In the genomic region with DNA sequence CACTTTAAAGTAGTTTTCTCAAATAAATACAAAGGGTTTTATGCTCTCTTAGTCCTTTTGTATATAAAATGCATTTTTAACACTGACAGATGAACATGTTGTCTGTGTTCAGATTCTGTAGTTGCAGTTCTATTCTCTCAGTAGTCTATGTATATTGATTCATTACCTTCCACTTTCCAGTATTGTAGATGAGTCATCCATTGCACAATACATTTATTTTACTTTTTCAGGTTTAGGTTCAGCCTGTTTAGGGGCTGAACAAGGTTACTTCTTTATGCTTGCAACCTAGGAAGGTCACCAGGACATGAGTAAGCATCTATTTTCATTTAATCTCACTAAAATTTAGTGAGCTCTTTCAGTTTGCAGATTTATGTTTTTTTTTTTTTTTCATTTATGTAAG, we compare ENCODE assay signal across 19 cellular contexts.
DNase-seq lines count a peak whose midpoint lies in the region; ATAC-seq, FAIRE-seq and TF ChIP-seq lines count a peak whose summit lies in the region.
"Had no signal": no experiment of that assay in that cellular context is flagged by ENCODE, and none has a peak within 500 bp of the region (broad histone marks: within the 10 kb centered on the region; RNA-seq: fewer than 3 reads in every experiment).

No MANE protein-coding gene starts in this region.

- H3K4me1 ChIP-seq in mammary epithelial cell (ENCODE audit: insufficient read depth, low read length) (no peaks in the 10 kb centered on the region), endothelial cell of umbilical vein (ENCODE audit: control insufficient read depth, extremely low read depth, insufficient read depth, low read length) (no peaks in the 10 kb centered on the region)

- H3K4me2 ChIP-seq in mammary epithelial cell (ENCODE audit: insufficient read depth, low read depth, low read length), result no peak overlapping the region
- H3K4me2 ChIP-seq in endothelial cell of umbilical vein (ENCODE audit: insufficient read depth, low read length), result no peak overlapping the region

- H3K36me3 Mint-ChIP-seq in MCF 10A (ENCODE audit: insufficient read depth, unreplicated experiment), result no peaks in the 10 kb centered on the region

- no peaks in the 10 kb centered on the region for H4K20me1 ChIP-seq in mammary epithelial cell (ENCODE audit: insufficient read depth, low read length)
- H4K20me1 ChIP-seq in endothelial cell of umbilical vein (replicated peaks; ENCODE audit: control insufficient read depth, extremely low read depth, insufficient read depth, low read length), result no peaks in the 10 kb centered on the region

- POLR2A ChIA-PET in MCF 10A (lab: Yijun Ruan, JAX) (no interaction called here), RWPE1 (lab: Yijun Ruan, JAX; ENCODE audit: low non-redundant PET) (no interaction called here), endothelial cell of umbilical vein (lab: Charles Lee) (no interaction called here)

- intact Hi-C loops in MCF 10A (cut with micrococcal nuclease), result no loop called here
- intact Hi-C loops in mammary epithelial cell (cut with micrococcal nuclease), result no loop called here
- intact Hi-C loops in endothelial cell of umbilical vein (cut with micrococcal nuclease), result no loop called here

- TF ChIP-seq POLR2A in endothelial cell of umbilical vein (IDR thresholded peaks at IDR 0.05; ENCODE audit: low read depth, low read length), result no peak
- TF ChIP-seq POLR2A in GM12892 (IDR thresholded peaks at IDR 0.05; ENCODE audit: low read depth, low read length), result no peak

- no peak overlapping the region for H3K4me3 ChIP-seq in mammary epithelial cell (replicated peaks in 1 of 3; ENCODE audit: insufficient read depth in 1 of 3, low read depth in 2 of 3, low read length in 3 of 3)
- no peak overlapping the region for H3K4me3 ChIP-seq in endothelial cell of umbilical vein (replicated peaks in 1 of 3; ENCODE audit: insufficient read depth in 1 of 3, low read depth in 1 of 3, low read length in 3 of 3)
- H3K4me3 ChIP-seq: K562 had no signal

- H3K79me2 ChIP-seq in mammary epithelial cell (ENCODE audit: insufficient read depth, low read length) (no peaks in the 10 kb centered on the region), endothelial cell of umbilical vein (ENCODE audit: control insufficient read depth, insufficient read depth, low read length) (no peaks in the 10 kb centered on the region)

- H3K9me1 ChIP-seq in endothelial cell of umbilical vein (replicated peaks; ENCODE audit: control insufficient read depth, extremely low read depth, insufficient read depth, low read length), result no peaks in the 10 kb centered on the region

- H3K9me3 ChIP-seq in mammary epithelial cell (replicated peaks; ENCODE audit: insufficient read depth, low read length), result no peaks in the 10 kb centered on the region
- H3K9me3 ChIP-seq in endothelial cell of umbilical vein (replicated peaks; ENCODE audit: control insufficient read depth, insufficient read depth, low read length), result no peaks in the 10 kb centered on the region

- no peaks in the 10 kb centered on the region for H3K9me3 Mint-ChIP-seq in MCF 10A (ENCODE audit: unreplicated experiment)

- H3K27ac ChIP-seq in mammary epithelial cell (ENCODE audit: insufficient read depth, low read depth, low read length) (no peak overlapping the region), RWPE1 (no peak overlapping the region), endothelial cell of umbilical vein (ENCODE audit: insufficient read depth, low read depth, low read length) (no peak overlapping the region)

- H3K4me3 Mint-ChIP-seq in MCF 10A (ENCODE audit: unreplicated experiment), result no peak overlapping the region
- H3K4me3 Mint-ChIP-seq: B cell had no signal

- no peak for TF ChIP-seq CTCF in MCF 10A (IDR thresholded peaks at IDR 0.05; ENCODE audit: unreplicated experiment)
- TF ChIP-seq CTCF in mammary epithelial cell (conservative IDR thresholded peaks at IDR 0.05 in 1 of 2, IDR thresholded peaks at IDR 0.05 in 1 of 2; ENCODE audit: extremely low read depth in 1 of 2, insufficient read depth in 1 of 2, low read depth in 1 of 2, low read length in 2 of 2), result no peak
- TF ChIP-seq CTCF in RWPE1 (conservative IDR thresholded peaks at IDR 0.05; ENCODE audit: low read depth), result no peak
- no peak for TF ChIP-seq CTCF in endothelial cell of umbilical vein (IDR thresholded peaks at IDR 0.05; ENCODE audit: extremely low read depth in 1 of 2, insufficient read depth in 1 of 2, low read depth in 1 of 2, low read length in 2 of 2)

- H3K9ac ChIP-seq in mammary epithelial cell (ENCODE audit: insufficient read depth, low read length), result no peak overlapping the region
- H3K9ac ChIP-seq in endothelial cell of umbilical vein (replicated peaks; ENCODE audit: extremely low read depth, insufficient read depth, low read length), result no peak overlapping the region

- FAIRE-seq in endothelial cell of umbilical vein (lab: Jason Lieb, UNC) (no peak), GM12892 (lab: Jason Lieb, UNC) (no peak)
- FAIRE-seq: GM19239, K562 had no signal

- no peak for ATAC-seq in HG03457 (IDR thresholded peaks at IDR 0.05; ENCODE audit: unreplicated experiment)
- ATAC-seq: K562, Panc1, Right ventricle myocardium inferior had no signal

- H3K27ac Mint-ChIP-seq in MCF 10A (ENCODE audit: low read depth, unreplicated experiment), result no peak overlapping the region
- H3K27ac Mint-ChIP-seq: B cell had no signal

- DNase-seq in MCF 10A (ENCODE audit: unreplicated experiment), result peak; percentile 37
- no peak for DNase-seq in mammary epithelial cell
- peak; percentile 43 for DNase-seq in RWPE1 (ENCODE audit: low spot score)
- no peak for DNase-seq in endothelial cell of umbilical vein (ENCODE audit: low read depth, low spot score)
- peak; percentile 27 for DNase-seq in iris pigment epithelial cell (ENCODE audit: low read depth)
- no peak for DNase-seq in SHP77 treated with DMSO at 0.1 percent for 48 hours (lab: John Stamatoyannopoulos, UW)
- no peak for DNase-seq in GM12892 (ENCODE audit: insufficient read length)
- DNase-seq: DMS79 treated with DMSO at 0.1 percent for 48 hours, GOT3, NCI-H1436 treated with DMSO at 0.1 percent for 48 hours, NCI-H2029, NCI-H345, NCI-H526 had no signal

- H3K27me3 Mint-ChIP-seq in MCF 10A (ENCODE audit: insufficient read depth, unreplicated experiment), result no peaks in the 10 kb centered on the region
- H3K27me3 Mint-ChIP-seq: B cell had no signal

- peaks cover 10% of the 10 kb centered on the region for H3K4me1 Mint-ChIP-seq in MCF 10A (ENCODE audit: insufficient read depth, unreplicated experiment)
- H3K4me1 Mint-ChIP-seq: B cell had no signal

- no peak overlapping the region for H2AFZ ChIP-seq in mammary epithelial cell (ENCODE audit: low read depth, low read length)
- H2AFZ ChIP-seq in endothelial cell of umbilical vein (ENCODE audit: low read depth, low read length), result no peak overlapping the region

- BruUV-seq in MCF 10A (replicated peaks; lab: Mats Ljungman, UMichigan), result no TSS peak
- BruUV-seq in mammary epithelial cell (replicated peaks; lab: Mats Ljungman, UMichigan), result no TSS peak
- no TSS peak for BruUV-seq in endothelial cell of umbilical vein (replicated peaks; lab: Mats Ljungman, UMichigan)

- H3K36me3 ChIP-seq in mammary epithelial cell (ENCODE audit: insufficient read depth, low read length) (no peaks in the 10 kb centered on the region), endothelial cell of umbilical vein (ENCODE audit: control insufficient read depth in 2 of 2, extremely low read depth in 1 of 2, insufficient read depth in 2 of 2, low read length in 2 of 2) (no peaks in the 10 kb centered on the region)

- CTCF ChIA-PET in MCF 10A (lab: Yijun Ruan, JAX) (interaction anchor here (0.6 kb wide), 1 partner anchor 517 kb away, joined by 4 read pairs; no protein-coding TSS in a partner anchor), mammary epithelial cell (lab: Charles Lee; ENCODE audit: low non-redundant PET) (no interaction called here), RWPE1 (lab: Yijun Ruan, JAX) (interaction anchor here (0.6 kb wide), 1 partner anchor 41 kb away, joined by 5 read pairs; no protein-coding TSS in a partner anchor), endothelial cell of umbilical vein (lab: Charles Lee) (interaction anchor here (1.1 kb wide), 1 partner anchor 31 kb away, joined by 3 read pairs; no protein-coding TSS in a partner anchor)

- no peaks in the 10 kb centered on the region for H3K27me3 ChIP-seq in mammary epithelial cell (ENCODE audit: insufficient read depth, low read length)
- H3K27me3 ChIP-seq in endothelial cell of umbilical vein (ENCODE audit: control insufficient read depth in 2 of 2, insufficient read depth in 2 of 2, low read length in 2 of 2), result no peaks in the 10 kb centered on the region

- dilution Hi-C loops in mammary epithelial cell (cut with HindIII; ENCODE audit: low sequenced_read_pairs) (no loop called here), endothelial cell of umbilical vein (cut with MboI; ENCODE audit: extremely low pct_ligation_motif_present, low sequenced_read_pairs) (no loop called here)

- in situ Hi-C loops in mammary epithelial cell (cut with MboI; ENCODE audit: low sequenced_read_pairs in 2 of 2), result no loop called here

TF ChIP-seq in endothelial cell of umbilical vein, 7 proteins besides CTCF, POLR2A, EP300 and RAD21:
- TF ChIP-seq FOS (IDR thresholded peaks at IDR 0.05; ENCODE audit: borderline replicate concordance, insufficient read depth, low read length), result peak; percentile 71
- TF ChIP-seq GATA2 (IDR thresholded peaks at IDR 0.05; ENCODE audit: insufficient read depth, insufficient read length, low read depth, low read length), result no peak
- TF ChIP-seq POLR2AphosphoS5 (IDR thresholded peaks at IDR 0.05; ENCODE audit: insufficient read depth, low read depth, low read length), result no peak
- TF ChIP-seq JUN (IDR thresholded peaks at IDR 0.05; ENCODE audit: borderline replicate concordance, insufficient read depth, insufficient read length, low read depth), result no peak
- no peak for TF ChIP-seq MYC (IDR thresholded peaks at IDR 0.05; ENCODE audit: low read depth, low read length)
- no peak for TF ChIP-seq EZH2 (IDR thresholded peaks at IDR 0.05; ENCODE audit: borderline replicate concordance, low read depth, low read length, severe bottlenecking)
- TF ChIP-seq, protein P1, sequence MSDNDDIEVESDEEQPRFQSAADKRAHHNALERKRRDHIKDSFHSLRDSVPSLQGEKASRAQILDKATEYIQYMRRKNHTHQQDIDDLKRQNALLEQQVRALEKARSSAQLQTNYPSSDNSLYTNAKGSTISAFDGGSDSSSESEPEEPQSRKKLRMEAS (IDR thresholded peaks at IDR 0.05; ENCODE audit: insufficient read depth, insufficient read length), result no peak
TF ChIP-seq in endothelial cell of umbilical vein: peak in this region for 1.

Comparison
In these comparisons a context has a peak if more than half of its experiments do, and no peak if none do; other contexts are left out.
1. DNase-seq: peak in MCF 10A (single experiment), RWPE1 (single experiment) and iris pigment epithelial cell (single experiment); none in mammary epithelial cell (single experiment), endothelial cell of umbilical vein (single experiment), SHP77 treated with DMSO at 0.1 percent for 48 hours (single experiment) and GM12892 (single experiment).